9 cellular contexts compared by ENCODE assay signal in genomic region chr3:128487538-128487812, GRCh38. TPM values are rescaled to one million over a fixed set of nuclear protein-coding genes. Genes with fewer than 3 reads are reported as not detected.
DNase-seq lines count a peak whose midpoint lies in the region; ATAC-seq and TF ChIP-seq lines count a peak whose summit lies in the region.
"Had no signal": no experiment of that assay in that cellular context is flagged by ENCODE, and none has a peak within 500 bp of the region (broad histone marks: within the 10 kb centered on the region; RNA-seq: fewer than 3 reads in every experiment).

No MANE protein-coding gene starts in this region.

- H3K4me3 Mint-ChIP-seq in activated CD8-positive, alpha-beta T cell treated with anti-CD3 and anti-CD28 coated beads for 36 hours, result peak overlapping the region; percentile 69
- peak overlapping the region; percentile 75 for H3K4me3 Mint-ChIP-seq in stimulated activated effector memory CD8-positive, alpha-beta T cell treated with anti-CD3 and anti-CD28 coated beads, Interleukin-12 subunit alpha, Interleukin-12 subunit beta, amount 100 ng/mL, for 72 hours

- no peaks in the 10 kb centered on the region for H3K9me3 Mint-ChIP-seq in activated CD8-positive, alpha-beta T cell treated with anti-CD3 and anti-CD28 coated beads for 36 hours
- no peaks in the 10 kb centered on the region for H3K9me3 Mint-ChIP-seq in stimulated activated effector memory CD8-positive, alpha-beta T cell treated with anti-CD3 and anti-CD28 coated beads, Interleukin-12 subunit alpha, Interleukin-12 subunit beta, amount 100 ng/mL, for 72 hours

- H3K27me3 ChIP-seq in iPS-18a (ENCODE audit: control insufficient read depth, insufficient read depth, low read length), result peaks cover 100% of the 10 kb centered on the region

- ATAC-seq in activated CD8-positive, alpha-beta T cell treated with anti-CD3 and anti-CD28 coated beads for 36 hours, result no peak
- no peak for ATAC-seq in stimulated activated effector memory CD8-positive, alpha-beta T cell treated with anti-CD3 and anti-CD28 coated beads, Interleukin-12 subunit alpha, Interleukin-12 subunit beta, amount 100 ng/mL, for 72 hours
- ATAC-seq in HG03175 (IDR thresholded peaks at IDR 0.05; ENCODE audit: unreplicated experiment) (no peak), GM21737 (IDR thresholded peaks at IDR 0.05; ENCODE audit: unreplicated experiment) (no peak)

- H3K36me3 ChIP-seq in HEK293 (ENCODE audit: control insufficient read depth in 2 of 2, insufficient read depth in 1 of 2, low read length in 2 of 2) (peaks cover 0 to 57% of the 10 kb centered on the region in 2 experiments; a peak in 1 of 3 replicates), iPS-18a (ENCODE audit: control insufficient read depth, low read depth, low read length) (no peaks in the 10 kb centered on the region)

- DNase-seq in activated CD8-positive, alpha-beta T cell treated with anti-CD3 and anti-CD28 coated beads for 36 hours, result no peak
- DNase-seq in stimulated activated effector memory CD8-positive, alpha-beta T cell treated with anti-CD3 and anti-CD28 coated beads, Interleukin-12 subunit alpha, Interleukin-12 subunit beta, amount 100 ng/mL, for 72 hours (ENCODE audit: low spot score in 2 of 2), result no peak
- DNase-seq in epidermal melanocyte (ENCODE audit: insufficient read length, low spot score) (no peak), NCI-H1092 (lab: John Stamatoyannopoulos, UW) (no peak)
- DNase-seq: effector CD4-positive, alpha-beta T cell had no signal

- no peaks in the 10 kb centered on the region; the same call in 1 of the 2 replicates for H3K4me1 ChIP-seq in HEK293 (ENCODE audit: control insufficient read depth, insufficient read depth, low read length)
- H3K4me1 ChIP-seq in iPS-18a (ENCODE audit: control insufficient read depth, low read depth, low read length), result peaks cover 46% of the 10 kb centered on the region

- H3K36me3 Mint-ChIP-seq in activated CD8-positive, alpha-beta T cell treated with anti-CD3 and anti-CD28 coated beads for 36 hours (ENCODE audit: low read depth), result no peaks in the 10 kb centered on the region
- H3K36me3 Mint-ChIP-seq in stimulated activated effector memory CD8-positive, alpha-beta T cell treated with anti-CD3 and anti-CD28 coated beads, Interleukin-12 subunit alpha, Interleukin-12 subunit beta, amount 100 ng/mL, for 72 hours, result no peaks in the 10 kb centered on the region

- H3K27ac ChIP-seq in HEK293 (ENCODE audit: extremely low read depth, low read depth, low read length) (peak overlapping the region; percentile 55; the same call in 1 of the 2 replicates), iPS-18a (ENCODE audit: low read length) (no peak overlapping the region)

- H3K9ac ChIP-seq in iPS-18a (ENCODE audit: low read length), result no peak overlapping the region

- H3K4me3 ChIP-seq in HEK293 (ENCODE audit: low read depth, low read length) (peak overlapping the region; percentile 71), iPS-18a (ENCODE audit: low read length) (peak overlapping the region; percentile 40)

- POLR2A ChIA-PET in HEK293 (lab: Yijun Ruan, JAX), result no interaction called here
- POLR2A ChIA-PET in activated CD8-positive, alpha-beta T cell treated with anti-CD3 and anti-CD28 coated beads for 36 hours (lab: Charles Lee), result no interaction called here

- TF ChIP-seq CTCF in HEK293 (tag by site-specific recombination; IDR thresholded peaks at IDR 0.05), result no peak
- TF ChIP-seq CTCF in activated CD8-positive, alpha-beta T cell treated with anti-CD3 and anti-CD28 coated beads for 36 hours (IDR thresholded peaks at IDR 0.05), result no peak

- H3K9me3 ChIP-seq in HEK293 (ENCODE audit: control insufficient read depth, insufficient read depth, low read depth, low read length), result no peaks in the 10 kb centered on the region
- no peaks in the 10 kb centered on the region for H3K9me3 ChIP-seq in iPS-18a (ENCODE audit: control insufficient read depth, low read depth, low read length)

- intact Hi-C loops in activated CD8-positive, alpha-beta T cell treated with anti-CD3 and anti-CD28 coated beads for 36 hours (cut with micrococcal nuclease), result no loop called here

- H3K4me1 Mint-ChIP-seq in activated CD8-positive, alpha-beta T cell treated with anti-CD3 and anti-CD28 coated beads for 36 hours (ENCODE audit: low read depth), result peaks cover 39% of the 10 kb centered on the region
- H3K4me1 Mint-ChIP-seq in stimulated activated effector memory CD8-positive, alpha-beta T cell treated with anti-CD3 and anti-CD28 coated beads, Interleukin-12 subunit alpha, Interleukin-12 subunit beta, amount 100 ng/mL, for 72 hours, result peaks cover 59% of the 10 kb centered on the region

- CTCF ChIA-PET in HEK293 (lab: Yijun Ruan, JAX), result no interaction called here
- CTCF ChIA-PET in activated CD8-positive, alpha-beta T cell treated with anti-CD3 and anti-CD28 coated beads for 36 hours (lab: Charles Lee), result no interaction called here

- peaks cover 75% of the 10 kb centered on the region for H3K27me3 Mint-ChIP-seq in activated CD8-positive, alpha-beta T cell treated with anti-CD3 and anti-CD28 coated beads for 36 hours

- H3K27ac Mint-ChIP-seq in activated CD8-positive, alpha-beta T cell treated with anti-CD3 and anti-CD28 coated beads for 36 hours, result no peak overlapping the region
- H3K27ac Mint-ChIP-seq in stimulated activated effector memory CD8-positive, alpha-beta T cell treated with anti-CD3 and anti-CD28 coated beads, Interleukin-12 subunit alpha, Interleukin-12 subunit beta, amount 100 ng/mL, for 72 hours, result no peak overlapping the region

TF ChIP-seq in HEK293, 187 proteins besides CTCF, POLR2A, EP300 and RAD21:
- TF ChIP-seq ZNF335 (tag by site-specific recombination; conservative IDR thresholded peaks at IDR 0.05) (peak; percentile 26; the same call in 1 of the 2 replicates), PBX3 (CRISPR knock-in tag; IDR thresholded peaks at IDR 0.05) (no peak)

RNA-seq across cellular contexts. Expression of gene GATA2, which starts 5.5 kb away (rescaled TPM):
- total RNA-seq in activated CD8-positive, alpha-beta T cell treated with anti-CD3 and anti-CD28 coated beads for 36 hours, result not detected

RNA-seq across cellular contexts. Expression of gene DNAJB8, which starts 20.8 kb away (rescaled TPM):
- not detected for total RNA-seq in activated CD8-positive, alpha-beta T cell treated with anti-CD3 and anti-CD28 coated beads for 36 hours
